17 cellular contexts compared by ENCODE assay signal in genomic region chr13:96492758-96493157, GRCh38.
"Had no signal": no experiment of that assay in that cellular context is flagged by ENCODE, and none has a peak within 500 bp of the region (broad histone marks: within the 10 kb centered on the region; RNA-seq: fewer than 3 reads in every experiment).

No MANE protein-coding gene starts in this region.

- H3K36me3 ChIP-seq: left lung, right atrium auricular region had no signal

- DNase-seq: activated CD4-positive, alpha-beta T cell treated with anti-CD3 and anti-CD28 coated beads, Interleukin-2, amount 50 U/mL, for 4 hours; activated effector memory CD4-positive, alpha-beta T cell treated with anti-CD3 and anti-CD28 coated beads, Interleukin-2, amount 50 U/mL, for 16 hours; activated T-cell treated with anti-CD3 and anti-CD28 coated beads, Interleukin-2, amount 50 U/mL, for 72 hours; foreskin keratinocyte; glutamatergic neuron; hippocampal formation; kidney; left lung; occipital lobe; stimulated activated CD4-positive, alpha-beta T cell treated with anti-CD3 and anti-CD28 coated beads, Interleukin-12 subunit alpha, Interleukin-12 subunit beta, amount 100 ng/mL, for 4 hours; stimulated activated CD4-positive, alpha-beta T cell treated with anti-CD3 and anti-CD28 coated beads, Interleukin-1b, Interleukin-23, amount 100 ng/mL, for 48 hours; stimulated activated CD8-positive, alpha-beta memory T cell treated with anti-CD3 and anti-CD28 coated beads, Interleukin-4, amount 100 ng/mL, for 48 hours; stimulated activated naive CD4-positive, alpha-beta T cell had no signal

- H3K9me3 ChIP-seq: right atrium auricular region had no signal

- H3K4me3 Mint-ChIP-seq: activated naive CD4-positive, alpha-beta T cell treated with anti-CD3 and anti-CD28 coated beads, Interleukin-2, amount 50 U/mL, for 24 hours; activated T-cell treated with anti-CD3 and anti-CD28 coated beads, Interleukin-2, amount 50 U/mL, for 72 hours had no signal

- H3K27ac Mint-ChIP-seq: activated naive CD4-positive, alpha-beta T cell treated with anti-CD3 and anti-CD28 coated beads, Interleukin-2, amount 50 U/mL, for 24 hours; activated T-cell treated with anti-CD3 and anti-CD28 coated beads, Interleukin-2, amount 50 U/mL, for 72 hours; progenitor cell of endocrine pancreas had no signal

- H3K27me3 ChIP-seq: dorsolateral prefrontal cortex, foreskin keratinocyte, left lung, right atrium auricular region had no signal

- H3K4me3 ChIP-seq: dorsolateral prefrontal cortex, left lung, right atrium auricular region had no signal

- H3K4me1 Mint-ChIP-seq: activated naive CD4-positive, alpha-beta T cell treated with anti-CD3 and anti-CD28 coated beads, Interleukin-2, amount 50 U/mL, for 24 hours had no signal

- ATAC-seq: activated T-cell treated with anti-CD3 and anti-CD28 coated beads, Interleukin-2, amount 50 U/mL, for 72 hours; foreskin keratinocyte; left lung had no signal

- H3K4me1 ChIP-seq: foreskin keratinocyte, left lung, right atrium auricular region had no signal

- H3K27ac ChIP-seq: dorsolateral prefrontal cortex, foreskin keratinocyte, left lung, right atrium auricular region had no signal

- H3K27me3 Mint-ChIP-seq: activated naive CD4-positive, alpha-beta T cell treated with anti-CD3 and anti-CD28 coated beads, Interleukin-2, amount 50 U/mL, for 24 hours; progenitor cell of endocrine pancreas had no signal

- H3K36me3 Mint-ChIP-seq: activated naive CD4-positive, alpha-beta T cell treated with anti-CD3 and anti-CD28 coated beads, Interleukin-2, amount 50 U/mL, for 24 hours had no signal
